ENCODE assay signal across 13 cellular contexts in the genomic region with DNA sequence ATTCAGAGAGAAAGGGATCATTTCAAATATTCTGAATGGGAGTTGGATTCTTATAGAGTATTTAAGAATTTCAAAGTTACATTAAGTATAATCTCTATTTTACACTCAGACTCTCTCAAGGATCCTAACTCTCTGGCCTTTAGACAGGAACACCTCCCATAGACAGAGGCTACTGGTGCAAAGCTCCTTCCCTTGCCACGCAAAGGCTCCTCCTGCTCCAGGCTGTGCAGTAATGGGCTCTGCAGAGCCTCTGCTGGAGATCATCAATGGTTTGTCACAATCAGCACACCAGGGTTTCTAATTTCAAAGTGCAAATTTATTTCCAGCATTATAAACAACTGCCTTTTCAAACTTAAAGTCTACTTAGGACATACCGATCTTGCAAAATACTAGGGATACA.
"Had no signal": no experiment of that assay in that cellular context is flagged by ENCODE, and none has a peak within 500 bp of the region (broad histone marks: within the 10 kb centered on the region; RNA-seq: fewer than 3 reads in every experiment).

No MANE protein-coding gene starts in this region.

- H3K27ac ChIP-seq: ascending aorta, esophagus muscularis mucosa had no signal

- H3K4me3 Mint-ChIP-seq: activated naive CD8-positive, alpha-beta T cell treated with anti-CD3 and anti-CD28 coated beads, Interleukin-2, amount 10 ng/mL, durations not matched to agents 7 days and 5 days; stimulated activated memory B cell treated with anti-CD40 and anti-IgM and Interleukin-4, amounts not matched to agents 10 μg/mL and 1 μg/mL and 100 μg/mL, for 72 hours; T-helper 17 cell; type B pancreatic cell had no signal

- ATAC-seq: left ventricle myocardium superior; stimulated activated memory B cell treated with anti-CD40 and anti-IgM and Interleukin-4, amounts not matched to agents 10 μg/mL and 1 μg/mL and 100 μg/mL, for 72 hours; T-helper 17 cell had no signal

- H3K27me3 Mint-ChIP-seq: activated naive CD8-positive, alpha-beta T cell treated with anti-CD3 and anti-CD28 coated beads, Interleukin-2, amount 10 ng/mL, durations not matched to agents 7 days and 5 days; T-helper 17 cell had no signal

- H3K4me1 Mint-ChIP-seq: activated naive CD8-positive, alpha-beta T cell treated with anti-CD3 and anti-CD28 coated beads, Interleukin-2, amount 10 ng/mL, durations not matched to agents 7 days and 5 days; stimulated activated memory B cell treated with anti-CD40 and anti-IgM and Interleukin-4, amounts not matched to agents 10 μg/mL and 1 μg/mL and 100 μg/mL, for 72 hours; T-helper 17 cell had no signal

- H3K4me3 ChIP-seq: ascending aorta, esophagus muscularis mucosa had no signal

- DNase-seq: activated CD4-positive, CD25-positive, alpha-beta regulatory T cell; activated effector memory CD4-positive, alpha-beta T cell treated with anti-CD3 and anti-CD28 coated beads, Interleukin-2, amount 50 U/mL, for 16 hours; activated naive CD8-positive, alpha-beta T cell treated with anti-CD3 and anti-CD28 coated beads, Interleukin-2, amount 10 ng/mL, durations not matched to agents 7 days and 5 days; activated T-cell treated with anti-CD3 and anti-CD28 coated beads, Interleukin-2, amount 50 U/mL, for 1 hour; foreskin fibroblast; left ventricle myocardium superior; stimulated activated CD4-positive, alpha-beta T cell treated with anti-CD3 and anti-CD28 coated beads, Interleukin-1b, Interleukin-23, amount 100 ng/mL, for 48 hours; T-helper 17 cell had no signal

- H3K36me3 Mint-ChIP-seq: activated naive CD8-positive, alpha-beta T cell treated with anti-CD3 and anti-CD28 coated beads, Interleukin-2, amount 10 ng/mL, durations not matched to agents 7 days and 5 days; stimulated activated memory B cell treated with anti-CD40 and anti-IgM and Interleukin-4, amounts not matched to agents 10 μg/mL and 1 μg/mL and 100 μg/mL, for 72 hours; type B pancreatic cell had no signal

- H3K9me3 Mint-ChIP-seq: activated naive CD8-positive, alpha-beta T cell treated with anti-CD3 and anti-CD28 coated beads, Interleukin-2, amount 10 ng/mL, durations not matched to agents 7 days and 5 days; stimulated activated memory B cell treated with anti-CD40 and anti-IgM and Interleukin-4, amounts not matched to agents 10 μg/mL and 1 μg/mL and 100 μg/mL, for 72 hours; type B pancreatic cell had no signal

- H3K36me3 ChIP-seq: ascending aorta, esophagus muscularis mucosa had no signal

- H3K27ac Mint-ChIP-seq: activated naive CD8-positive, alpha-beta T cell treated with anti-CD3 and anti-CD28 coated beads, Interleukin-2, amount 10 ng/mL, durations not matched to agents 7 days and 5 days; stimulated activated memory B cell treated with anti-CD40 and anti-IgM and Interleukin-4, amounts not matched to agents 10 μg/mL and 1 μg/mL and 100 μg/mL, for 72 hours; T-helper 17 cell; type B pancreatic cell had no signal

- H3K27me3 ChIP-seq: ascending aorta, dorsolateral prefrontal cortex, esophagus muscularis mucosa had no signal

- H3K4me1 ChIP-seq: ascending aorta had no signal

- H3K9me3 ChIP-seq: ascending aorta, esophagus muscularis mucosa had no signal
